In genomic region chr1:59113876-59114457, GRCh38 we compare ENCODE assay signal across 20 cellular contexts.
"Had no signal": no experiment of that assay in that cellular context is flagged by ENCODE, and none has a peak within 500 bp of the region (broad histone marks: within the 10 kb centered on the region; RNA-seq: fewer than 3 reads in every experiment).

No MANE protein-coding gene starts in this region.

- H3K4me3 ChIP-seq: right atrium auricular region, skin epidermis, tibial nerve, vagina had no signal

- H3K27me3 ChIP-seq: right atrium auricular region, tibial nerve, vagina had no signal

- H3K4me1 Mint-ChIP-seq: immature natural killer cell had no signal

- H3K27ac Mint-ChIP-seq: activated naive CD4-positive, alpha-beta T cell treated with anti-CD3 and anti-CD28 coated beads for 36 hours; activated naive CD8-positive, alpha-beta T cell treated with anti-CD3 and anti-CD28 coated beads, Interleukin-2, amount 50 U/mL, for 24 hours; activated T-helper 2 cell treated with anti-CD3 and anti-CD28 coated beads, Interferon-gamma antibody, Interleukin-2, Interleukin-4, amounts not matched to agents 10 μg/mL and 5 μg/mL and 100 μg/mL, durations not matched to agents 14 hours and 24 hours and 36 hours; immature natural killer cell; nephron progenitor cell had no signal

- ATAC-seq: activated naive CD8-positive, alpha-beta T cell treated with anti-CD3 and anti-CD28 coated beads, Interleukin-2, amount 50 U/mL, for 24 hours had no signal

- H3K36me3 Mint-ChIP-seq: immature natural killer cell had no signal

- H3K4me3 Mint-ChIP-seq: activated naive CD4-positive, alpha-beta T cell treated with anti-CD3 and anti-CD28 coated beads for 36 hours; activated naive CD8-positive, alpha-beta T cell treated with anti-CD3 and anti-CD28 coated beads, Interleukin-2, amount 50 U/mL, for 24 hours; immature natural killer cell; nephron progenitor cell had no signal

- H3K9me3 Mint-ChIP-seq: activated naive CD4-positive, alpha-beta T cell treated with anti-CD3 and anti-CD28 coated beads for 36 hours; activated naive CD8-positive, alpha-beta T cell treated with anti-CD3 and anti-CD28 coated beads, Interleukin-2, amount 50 U/mL, for 24 hours; activated T-helper 2 cell treated with anti-CD3 and anti-CD28 coated beads, Interferon-gamma antibody, Interleukin-2, Interleukin-4, amounts not matched to agents 10 μg/mL and 5 μg/mL and 100 μg/mL, durations not matched to agents 14 hours and 24 hours and 36 hours; immature natural killer cell; nephron progenitor cell had no signal

- H3K36me3 ChIP-seq: right atrium auricular region, vagina had no signal

- DNase-seq: activated CD4-positive, alpha-beta T cell treated with anti-CD3 and anti-CD28 coated beads for 1 hour; activated CD4-positive, alpha-beta T cell treated with anti-CD3 and anti-CD28 coated beads, Interleukin-2, amount 50 U/mL, for 4 hours; activated naive CD4-positive, alpha-beta T cell treated with anti-CD3 and anti-CD28 coated beads for 36 hours; activated naive CD8-positive, alpha-beta T cell treated with anti-CD3 and anti-CD28 coated beads, Interleukin-2, amount 50 U/mL, for 24 hours; activated T-cell treated with anti-CD3 and anti-CD28 coated beads for 4 hours; aorta; head of caudate nucleus; immature natural killer cell; nephron progenitor cell; occipital lobe; stimulated activated CD4-positive, alpha-beta T cell treated with anti-CD3 and anti-CD28 coated beads, Interleukin-15, amount 100 ng/mL, for 24 hours; stimulated activated CD4-positive, alpha-beta T cell treated with anti-CD3 and anti-CD28 coated beads, Interleukin-4, amount 100 ng/mL, for 24 hours; stimulated activated naive CD4-positive, alpha-beta T cell treated with Interleukin-2 at 50 U/mL for 16 hours; substantia nigra had no signal

- H3K4me1 ChIP-seq: right atrium auricular region, tibial nerve had no signal

- H3K9me3 ChIP-seq: right atrium auricular region, tibial nerve, vagina had no signal

- H3K27ac ChIP-seq: epithelial cell of prostate, right atrium auricular region, tibial nerve, vagina had no signal
